ENCODE assay signal across 2 cellular contexts in genomic region chr10:118626953-118627352, GRCh38.
TF ChIP-seq lines count a peak whose summit lies in the region.

No MANE protein-coding gene starts in this region.

TF ChIP-seq in SK-N-SH, 30 proteins besides CTCF, POLR2A, EP300 and RAD21 (continued from another document):
- TF ChIP-seq REST (IDR thresholded peaks at IDR 0.05; ENCODE audit: low read depth, low read length) = no peak
- TF ChIP-seq USF1 (IDR thresholded peaks at IDR 0.05; ENCODE audit: borderline replicate concordance, low read depth) = no peak
- no peak for TF ChIP-seq TCF12 (IDR thresholded peaks at IDR 0.05)
- no peak for TF ChIP-seq RCOR1 (IDR thresholded peaks at IDR 0.05; ENCODE audit: low read length)

TF ChIP-seq in SK-N-SH treated with all-trans-retinoic acid at 6 μM for 48 hours, 23 proteins besides CTCF, POLR2A, EP300 and RAD21 (continued from another document):
- no peak for TF ChIP-seq POU6F1 (CRISPR knock-in tag; IDR thresholded peaks at IDR 0.05; ENCODE audit: borderline replicate concordance, low read depth)
- no peak for TF ChIP-seq ZNF565 (CRISPR knock-in tag; conservative IDR thresholded peaks at IDR 0.05; ENCODE audit: low read depth)
- no peak for TF ChIP-seq ARNTL (CRISPR knock-in tag; IDR thresholded peaks at IDR 0.05; ENCODE audit: borderline replicate concordance, low read depth)
- no peak for TF ChIP-seq SNAI2 (CRISPR knock-in tag; IDR thresholded peaks at IDR 0.05)
- no peak for TF ChIP-seq ZFP30 (CRISPR knock-in tag; IDR thresholded peaks at IDR 0.05)
- TF ChIP-seq ESRRG (CRISPR knock-in tag; IDR thresholded peaks at IDR 0.05) = no peak
- TF ChIP-seq ZFP3 (CRISPR knock-in tag; IDR thresholded peaks at IDR 0.05) = no peak
- TF ChIP-seq GLIS3 (CRISPR knock-in tag; IDR thresholded peaks at IDR 0.05) = no peak
- TF ChIP-seq TCF4 (CRISPR knock-in tag; IDR thresholded peaks at IDR 0.05; ENCODE audit: borderline replicate concordance) = no peak
- no peak for TF ChIP-seq ZNF8 (CRISPR knock-in tag; IDR thresholded peaks at IDR 0.05)
- TF ChIP-seq BACH2 (CRISPR knock-in tag; IDR thresholded peaks at IDR 0.05; ENCODE audit: borderline replicate concordance) = no peak
- TF ChIP-seq OSR1 (CRISPR knock-in tag; IDR thresholded peaks at IDR 0.05) = no peak
